In the genomic region with DNA sequence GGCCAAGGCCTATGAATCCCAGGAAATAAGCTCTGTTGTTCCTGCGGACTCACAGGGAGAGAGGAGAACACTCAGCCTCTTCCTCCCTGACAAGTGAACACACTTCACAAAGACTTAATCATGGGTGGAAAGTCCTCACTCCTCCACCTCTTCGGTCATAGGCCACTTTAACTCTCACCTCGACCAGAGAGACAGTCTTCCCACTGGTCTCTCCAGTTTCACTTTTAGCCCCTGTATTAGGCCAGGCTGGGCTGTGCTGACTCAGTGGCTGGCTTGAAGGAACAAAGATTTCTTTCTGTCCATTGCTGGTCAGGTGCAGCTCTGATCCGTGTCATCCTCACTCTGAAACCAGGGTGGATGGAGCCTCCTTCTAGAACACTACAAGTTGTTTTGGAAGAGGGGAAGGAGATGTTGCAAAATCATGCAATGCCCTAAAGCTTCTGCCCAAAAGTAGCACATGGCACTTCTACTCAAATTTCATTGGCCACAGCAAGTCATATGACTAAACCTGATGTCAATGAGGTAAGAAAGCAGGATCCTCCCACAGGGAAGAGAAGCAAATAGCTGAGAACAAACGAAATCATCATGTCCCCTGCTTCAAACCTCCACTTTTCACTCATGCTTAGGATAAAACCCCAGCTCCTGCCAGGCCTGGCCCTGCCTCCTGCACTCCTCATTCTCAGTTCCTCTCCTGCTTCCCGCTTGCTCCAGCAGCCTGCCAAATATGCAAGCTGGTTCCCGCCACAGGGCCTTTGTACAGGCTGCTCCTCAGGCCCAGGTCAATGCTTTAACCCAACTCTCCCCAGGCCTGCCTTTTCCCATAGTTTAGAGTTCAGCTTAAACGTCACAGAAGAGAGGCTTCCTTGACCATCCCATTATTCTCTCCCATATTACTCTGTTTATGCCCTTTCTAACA, we compare ENCODE assay signal across 14 cellular contexts.
A peak's percentile ranks its signal among the peaks of the same experiment; 100 is the strongest.
DNase-seq lines count a peak whose midpoint lies in the region; ATAC-seq and TF ChIP-seq lines count a peak whose summit lies in the region.
"Had no signal": no experiment of that assay in that cellular context is flagged by ENCODE, and none has a peak within 500 bp of the region (broad histone marks: within the 10 kb centered on the region; RNA-seq: fewer than 3 reads in every experiment).

No MANE protein-coding gene starts in this region.

- peak overlapping the region; percentile 19; the same call in 1 of the 2 replicates for H3K4me2 ChIP-seq in KMS-11

- peak overlapping the region; percentile 64 for H2AFZ ChIP-seq in KMS-11 (ENCODE audit: low read depth)

- 73 to 74% methylated on average over 8 of the region's 8 CpGs for WGBS in lung, 2 donors

- DNase-seq in COLO829 (ENCODE audit: low spot score) (peak; percentile 40), SW480 (ENCODE audit: low spot score) (peak; percentile 70), lung (ENCODE audit: low spot score) (no peak), NCI-H446 (lab: John Stamatoyannopoulos, UW) (no peak)
- DNase-seq in stimulated activated CD4-positive, alpha-beta T cell treated with anti-CD3 and anti-CD28 coated beads, Interleukin-2, amount 100 ng/mL, for 24 hours = no peak
- DNase-seq: activated CD4-positive, CD25-positive, alpha-beta regulatory T cell; activated effector memory CD4-positive, alpha-beta T cell treated with Interleukin-2 at 50 U/mL for 16 hours; NCI-H2029; small intestine had no signal

- H3K4me3 ChIP-seq in KMS-11 (IDR thresholded peaks at IDR 0.05; ENCODE audit: insufficient read depth, low read depth, low read length) (no peak overlapping the region), lung (no peak overlapping the region)
- H3K4me3 ChIP-seq: cardiac muscle cell, esophagus muscularis mucosa had no signal

- no peaks in the 10 kb centered on the region for H3K79me2 ChIP-seq in KMS-11 (ENCODE audit: insufficient read depth, low read depth)

- H3K9me3 ChIP-seq in lung (ENCODE audit: control insufficient read depth in 2 of 2, insufficient read depth in 1 of 2, low read length in 1 of 2) = peaks cover 3 to 7% of the 10 kb centered on the region in 2 donors

- H3K4me1 ChIP-seq in KMS-11 (ENCODE audit: low read depth, poor library complexity, severe bottlenecking) (peaks cover 13% of the 10 kb centered on the region), lung (ENCODE audit: control insufficient read depth in 2 of 2, insufficient read depth in 2 of 2, low read length in 2 of 2) (no peaks in the 10 kb centered on the region)
- H3K4me1 ChIP-seq: esophagus muscularis mucosa had no signal

- peak; percentile 11 for ATAC-seq in lung (ENCODE audit: insufficient read depth, low FRiP score)
- ATAC-seq in HG03354 (IDR thresholded peaks at IDR 0.05; ENCODE audit: poor library complexity, severe bottlenecking, unreplicated experiment) = no peak
- ATAC-seq in GM18873 (IDR thresholded peaks at IDR 0.05; ENCODE audit: low FRiP score, unreplicated experiment) = no peak

- TF ChIP-seq CTCF in KMS-11 (conservative IDR thresholded peaks at IDR 0.05; ENCODE audit: low read depth, low read length) (no peak), lung (IDR thresholded peaks at IDR 0.05; ENCODE audit: control extremely low read depth, extremely low read depth) (no peak)

- H3K27me3 ChIP-seq in KMS-11 (ENCODE audit: insufficient read depth, low read depth) (no peaks in the 10 kb centered on the region), lung (ENCODE audit: control insufficient read depth, insufficient read depth) (no peaks in the 10 kb centered on the region)
- H3K27me3 ChIP-seq: cardiac muscle cell, esophagus muscularis mucosa had no signal

- H4K20me1 ChIP-seq in KMS-11 (ENCODE audit: insufficient read depth) = no peaks in the 10 kb centered on the region

- H3K36me3 ChIP-seq in KMS-11 (ENCODE audit: insufficient read depth) (no peaks in the 10 kb centered on the region), lung (ENCODE audit: control insufficient read depth in 2 of 2, insufficient read depth in 2 of 2, low read length in 2 of 2) (no peaks in the 10 kb centered on the region)
- H3K36me3 ChIP-seq: cardiac muscle cell, esophagus muscularis mucosa had no signal

- H3K27ac ChIP-seq in KMS-11 = no peak overlapping the region
- H3K27ac ChIP-seq in lung (ENCODE audit: low read depth in 1 of 2, low read length in 1 of 2) = no peak overlapping the region
- H3K27ac ChIP-seq: cardiac muscle cell, esophagus muscularis mucosa had no signal

- no peak overlapping the region for H3K9ac ChIP-seq in KMS-11

Comparison
In these comparisons a context has a peak if more than half of its experiments do, and no peak if none do; other contexts are left out.
1. DNase-seq: peak in COLO829 (single experiment) and SW480 (single experiment); none in lung (single experiment), NCI-H446 (0 of 2) and stimulated activated CD4-positive, alpha-beta T cell treated with anti-CD3 and anti-CD28 coated beads, Interleukin-2, amount 100 ng/mL, for 24 hours (0 of 2).